Comparison of ENCODE assay signal across 16 cellular contexts in genomic region chr6:137808191-137808590, GRCh38. TPM values are rescaled to one million over a fixed set of nuclear protein-coding genes. Genes with fewer than 3 reads are reported as not detected.
DNase-seq lines count a peak whose midpoint lies in the region; ATAC-seq, FAIRE-seq and TF ChIP-seq lines count a peak whose summit lies in the region.
"Had no signal": no experiment of that assay in that cellular context is flagged by ENCODE, and none has a peak within 500 bp of the region (broad histone marks: within the 10 kb centered on the region; RNA-seq: fewer than 3 reads in every experiment).

No MANE protein-coding gene starts in this region.

- no peaks in the 10 kb centered on the region for H3K36me3 Mint-ChIP-seq in astrocyte (ENCODE audit: low read depth, unreplicated experiment)
- H3K36me3 Mint-ChIP-seq: CD8-positive, alpha-beta T cell; neural progenitor cell had no signal

- no peak for TF ChIP-seq CTCF in HEK293 (tag by site-specific recombination; IDR thresholded peaks at IDR 0.05)
- no peak for TF ChIP-seq CTCF in astrocyte (IDR thresholded peaks at IDR 0.05; ENCODE audit: insufficient read depth, low read depth, low read length)
- TF ChIP-seq CTCF in hepatocyte (IDR thresholded peaks at IDR 0.05; ENCODE audit: poor library complexity), result no peak
- TF ChIP-seq CTCF in upper lobe of right lung (IDR thresholded peaks at IDR 0.05), result no peak

- H3K27ac ChIP-seq in HEK293 (ENCODE audit: extremely low read depth, low read depth, low read length) (no peak overlapping the region), astrocyte (ENCODE audit: low read depth, low read length) (peak overlapping the region; percentile 52), hepatocyte (peak overlapping the region; percentile 86), upper lobe of right lung (no peak overlapping the region)
- H3K27ac ChIP-seq: body of pancreas, neural progenitor cell, VCaP had no signal

- no peak overlapping the region for H3K9ac ChIP-seq in astrocyte (ENCODE audit: low read length)
- H3K9ac ChIP-seq: neural progenitor cell had no signal

- ATAC-seq in upper lobe of right lung (no peak), GM19023 (IDR thresholded peaks at IDR 0.05; ENCODE audit: unreplicated experiment) (no peak)
- ATAC-seq: body of pancreas; CD8-positive, alpha-beta T cell; left colon had no signal

- no peaks in the 10 kb centered on the region for H4K20me1 ChIP-seq in astrocyte (ENCODE audit: insufficient read depth, low read length)
- no peaks in the 10 kb centered on the region for H4K20me1 ChIP-seq in hepatocyte (ENCODE audit: insufficient read depth, poor library complexity, severe bottlenecking)

- H3K4me1 Mint-ChIP-seq in astrocyte (ENCODE audit: low read depth, unreplicated experiment), result peaks cover 24% of the 10 kb centered on the region

- H3K79me2 ChIP-seq in astrocyte (ENCODE audit: insufficient read depth, low read length) (no peaks in the 10 kb centered on the region), hepatocyte (no peaks in the 10 kb centered on the region)

- POLR2A ChIA-PET in HEK293 (lab: Yijun Ruan, JAX), result no interaction called here

- no peaks in the 10 kb centered on the region for H3K36me3 ChIP-seq in HEK293 (ENCODE audit: control insufficient read depth in 2 of 2, insufficient read depth in 1 of 2, low read length in 2 of 2)
- H3K36me3 ChIP-seq in astrocyte (ENCODE audit: insufficient read depth, low read length), result no peaks in the 10 kb centered on the region
- no peaks in the 10 kb centered on the region for H3K36me3 ChIP-seq in hepatocyte (replicated peaks; ENCODE audit: insufficient read depth, low read depth)
- no peaks in the 10 kb centered on the region for H3K36me3 ChIP-seq in upper lobe of right lung
- H3K36me3 ChIP-seq: neural progenitor cell had no signal

- DNase-seq in AG08396 (ENCODE audit: low spot score), result peak; percentile 41
- DNase-seq in astrocyte (ENCODE audit: low read depth), result peak; percentile 72
- no peak for DNase-seq in hepatocyte (ENCODE audit: low spot score)
- no peak for DNase-seq in Kasumi-1 (lab: John Stamatoyannopoulos, UW)
- no peak for DNase-seq in upper lobe of right lung
- DNase-seq in hippocampal formation (lab: John Stamatoyannopoulos, UW), result no peak
- DNase-seq: body of pancreas; CD8-positive, alpha-beta T cell; GOT3; left colon; NCI-H2171; stimulated activated CD4-positive, alpha-beta T cell treated with anti-CD3 and anti-CD28 coated beads, Interleukin-15, amount 100 ng/mL, for 24 hours had no signal

- H3K4me3 ChIP-seq in HEK293 (ENCODE audit: low read depth, low read length) (no peak overlapping the region), astrocyte (ENCODE audit: insufficient read depth, low read depth, low read length) (no peak overlapping the region), hepatocyte (no peak overlapping the region), upper lobe of right lung (no peak overlapping the region)
- H3K4me3 ChIP-seq: body of pancreas, neural progenitor cell had no signal

- H3K4me2 ChIP-seq in astrocyte (ENCODE audit: low read length) (no peak overlapping the region), hepatocyte (no peak overlapping the region)
- H3K4me2 ChIP-seq: neural progenitor cell had no signal

- no peak for FAIRE-seq in astrocyte (lab: Jason Lieb, UNC)

- peaks cover 3% of the 10 kb centered on the region for H3K9me3 Mint-ChIP-seq in astrocyte (ENCODE audit: unreplicated experiment)
- H3K9me3 Mint-ChIP-seq: CD8-positive, alpha-beta T cell; neural progenitor cell had no signal

- no peaks in the 10 kb centered on the region for H3K9me2 ChIP-seq in hepatocyte (replicated peaks; ENCODE audit: insufficient read depth)

- CTCF ChIA-PET in HEK293 (lab: Yijun Ruan, JAX), result interaction anchor here (0.6 to 1.9 kb wide), 2 partner anchors 8 to 273 kb away, joined by 5 to 14 read pairs; no protein-coding TSS in a partner anchor

- H2AFZ ChIP-seq in astrocyte (ENCODE audit: low read depth, low read length), result no peak overlapping the region
- no peak overlapping the region for H2AFZ ChIP-seq in hepatocyte
- H2AFZ ChIP-seq: neural progenitor cell had no signal

- H3K27me3 ChIP-seq in astrocyte (ENCODE audit: insufficient read depth, low read length) (no peaks in the 10 kb centered on the region), hepatocyte (no peaks in the 10 kb centered on the region), upper lobe of right lung (no peaks in the 10 kb centered on the region)
- H3K27me3 ChIP-seq: body of pancreas, neural progenitor cell had no signal

- H3K9me3 ChIP-seq in HEK293 (ENCODE audit: control insufficient read depth, insufficient read depth, low read depth, low read length), result no peaks in the 10 kb centered on the region
- H3K9me3 ChIP-seq in astrocyte (ENCODE audit: insufficient read depth, low read depth, low read length), result no peaks in the 10 kb centered on the region
- H3K9me3 ChIP-seq in hepatocyte (ENCODE audit: low read depth), result no peaks in the 10 kb centered on the region
- H3K9me3 ChIP-seq in upper lobe of right lung, result no peaks in the 10 kb centered on the region
- H3K9me3 ChIP-seq: body of pancreas had no signal

- H3K27ac Mint-ChIP-seq in astrocyte (ENCODE audit: unreplicated experiment), result peak overlapping the region; percentile 8
- H3K27ac Mint-ChIP-seq: CD8-positive, alpha-beta T cell; neural progenitor cell had no signal

- no peak overlapping the region for H3K4me3 Mint-ChIP-seq in astrocyte (ENCODE audit: unreplicated experiment)
- H3K4me3 Mint-ChIP-seq: CD8-positive, alpha-beta T cell; neural progenitor cell had no signal

- intact Hi-C loops in upper lobe of right lung (cut with DNase I), result no loop called here

- H3K27me3 Mint-ChIP-seq in astrocyte (ENCODE audit: low read depth, unreplicated experiment), result peaks cover 1% of the 10 kb centered on the region

- H3K4me1 ChIP-seq in HEK293 (ENCODE audit: control insufficient read depth, insufficient read depth, low read length), result peaks cover 5% of the 10 kb centered on the region; the same call in 1 of the 2 replicates
- peaks cover 22% of the 10 kb centered on the region for H3K4me1 ChIP-seq in astrocyte (ENCODE audit: insufficient read depth, low read length)
- H3K4me1 ChIP-seq in hepatocyte (ENCODE audit: insufficient read depth), result peaks cover 27% of the 10 kb centered on the region
- peaks cover 9% of the 10 kb centered on the region for H3K4me1 ChIP-seq in upper lobe of right lung
- H3K4me1 ChIP-seq: neural progenitor cell had no signal

TF ChIP-seq in HEK293, 187 proteins besides CTCF, POLR2A, EP300 and RAD21:
- TF ChIP-seq RBAK (tag by site-specific recombination; IDR thresholded peaks at IDR 0.05) (peak; percentile 29; the same call in 1 of the 2 replicates), ZNF26 (tag by site-specific recombination; IDR thresholded peaks at IDR 0.05) (no peak), ZNF664 (tag by site-specific recombination; IDR thresholded peaks at IDR 0.05) (0 out of 2 replicates have a peak, but pooled peaks have one; percentile 33), ZNF629 (tag by site-specific recombination; IDR thresholded peaks at IDR 0.05) (0 out of 2 replicates have a peak, but pooled peaks have one; percentile 36), ZNF529 (tag by site-specific recombination; IDR thresholded peaks at IDR 0.05; ENCODE audit: insufficient replicate concordance) (no peak)

RNA-seq across cellular contexts. Expression of gene TNFAIP3, which starts 58.9 kb away (rescaled TPM):
- 16.2 and 16.8 TPM in 2 replicates for total RNA-seq in astrocyte
- 61.9 and 73.4 TPM in 2 replicates for total RNA-seq in hepatocyte
- 141 and 164 TPM in 2 replicates for polyA plus RNA-seq in hepatocyte
- 45.9 TPM for total RNA-seq in upper lobe of right lung

Comparison
In these comparisons a context has a peak if more than half of its experiments do, and no peak if none do; other contexts are left out.
1. DNase-seq: peak in AG08396 (single experiment) and astrocyte (single experiment); none in hepatocyte (single experiment), Kasumi-1 (0 of 2), upper lobe of right lung (single experiment) and hippocampal formation (0 of 2).
2. H3K27ac ChIP-seq: peak in astrocyte (single experiment) and hepatocyte (single experiment); none in HEK293 (single experiment) and upper lobe of right lung (single experiment).